In the genomic region with DNA sequence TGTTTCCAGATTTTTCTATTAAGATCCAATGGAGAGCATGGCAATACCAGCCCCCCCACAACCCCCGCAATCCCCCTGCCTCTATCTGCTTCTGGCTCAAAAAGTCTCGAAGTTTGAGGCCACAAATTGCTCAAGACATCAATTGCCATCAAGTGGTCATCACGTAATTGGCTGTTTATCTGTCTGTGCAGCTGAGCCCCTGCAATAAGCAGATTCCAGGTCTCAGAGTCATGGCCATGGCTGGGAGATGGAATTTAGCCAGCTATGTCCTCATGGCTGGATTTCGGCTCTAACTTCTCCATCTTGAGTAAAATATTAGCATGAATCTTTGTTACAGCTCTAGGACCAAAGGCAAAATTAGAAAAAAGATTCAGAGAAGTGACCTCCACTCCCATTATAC, we compare ENCODE assay signal across 17 cellular contexts. TPM values are rescaled to one million over a fixed set of nuclear protein-coding genes. Genes with fewer than 3 reads are reported as not detected.
DNase-seq lines count a peak whose midpoint lies in the region; ATAC-seq and TF ChIP-seq lines count a peak whose summit lies in the region.
"Had no signal": no experiment of that assay in that cellular context is flagged by ENCODE, and none has a peak within 500 bp of the region (broad histone marks: within the 10 kb centered on the region; RNA-seq: fewer than 3 reads in every experiment).

No MANE protein-coding gene starts in this region.

- H3K9me3 Mint-ChIP-seq in HFFc6 (no peaks in the 10 kb centered on the region), nephron (peaks cover 2% of the 10 kb centered on the region)

- H3K4me1 Mint-ChIP-seq in HFFc6 (ENCODE audit: low read depth) = peaks cover 48% of the 10 kb centered on the region
- peaks cover 15% of the 10 kb centered on the region for H3K4me1 Mint-ChIP-seq in nephron

- TF ChIP-seq CTCF in HFFc6 (IDR thresholded peaks at IDR 0.05) = no peak; the same call in 1 of the 2 replicates
- TF ChIP-seq CTCF in choroid plexus epithelial cell (conservative IDR thresholded peaks at IDR 0.05; ENCODE audit: low read depth, low read length) = no peak
- no peak for TF ChIP-seq CTCF in nephron (IDR thresholded peaks at IDR 0.05; ENCODE audit: unreplicated experiment in 3 of 3)
- no peak for TF ChIP-seq CTCF in GM20000 (IDR thresholded peaks at IDR 0.05; ENCODE audit: extremely low read depth, missing control alignments)

- no peak overlapping the region for H3K4me3 ChIP-seq in choroid plexus epithelial cell (ENCODE audit: low read depth, low read length)
- H3K4me3 ChIP-seq: tibial nerve had no signal

- ATAC-seq in GM18861 (IDR thresholded peaks at IDR 0.05; ENCODE audit: unreplicated experiment) (no peak), HG03097 (IDR thresholded peaks at IDR 0.05; ENCODE audit: low FRiP score, unreplicated experiment) (no peak)

- no peaks in the 10 kb centered on the region for H3K36me3 Mint-ChIP-seq in HFFc6 (ENCODE audit: low read depth)
- H3K36me3 Mint-ChIP-seq in nephron (ENCODE audit: low read depth) = no peaks in the 10 kb centered on the region

- peaks cover 4% of the 10 kb centered on the region; the same call in 1 of the 2 replicates for H3K27me3 Mint-ChIP-seq in HFFc6 (ENCODE audit: insufficient read depth)
- H3K27me3 Mint-ChIP-seq in nephron (ENCODE audit: low read depth) = no peaks in the 10 kb centered on the region

- H3K4me3 Mint-ChIP-seq in HFFc6 = no peak overlapping the region
- H3K4me3 Mint-ChIP-seq in nephron = no peak overlapping the region

- H3K27ac Mint-ChIP-seq in HFFc6 (peak overlapping the region; percentile 29; the same call in 1 of the 2 replicates), nephron (peak overlapping the region in 2 of 3 experiments; percentile 64 to 80)

- DNase-seq in AG08396 (ENCODE audit: low spot score) (peak; percentile 92), HFFc6 (peak; percentile 87), choroid plexus epithelial cell (ENCODE audit: low read depth) (peak; percentile 94), GM20000 (ENCODE audit: low spot score) (no peak), hypothalamus (lab: John Stamatoyannopoulos, UW) (no peak)
- DNase-seq: activated gamma-delta T cell; BE2C; central memory CD4-positive, alpha-beta T cell; DND-41; NCI-H1930; NCI-H69; occipital lobe; SHP77 had no signal

RNA-seq across cellular contexts. Expression of gene SSUH2, which starts 22.7 kb away (rescaled TPM):
- under 1 TPM in 4 of 6 experiments, not detected in 2; 0.28 to 0.51 (median 0.37) TPM for total RNA-seq in HFFc6 (2021; fragmentation: NEBNext Ultra II Directional; extraction: Animal tissue kit (Norgen Biotek cat#: 25700))

Comparison
In these comparisons a context has a peak if more than half of its experiments do, and no peak if none do; other contexts are left out.
1. DNase-seq: peak in AG08396 (single experiment), HFFc6 (single experiment) and choroid plexus epithelial cell (single experiment); none in GM20000 (single experiment) and hypothalamus (0 of 51).